ENCODE assay signal across 9 cellular contexts in the genomic region with DNA sequence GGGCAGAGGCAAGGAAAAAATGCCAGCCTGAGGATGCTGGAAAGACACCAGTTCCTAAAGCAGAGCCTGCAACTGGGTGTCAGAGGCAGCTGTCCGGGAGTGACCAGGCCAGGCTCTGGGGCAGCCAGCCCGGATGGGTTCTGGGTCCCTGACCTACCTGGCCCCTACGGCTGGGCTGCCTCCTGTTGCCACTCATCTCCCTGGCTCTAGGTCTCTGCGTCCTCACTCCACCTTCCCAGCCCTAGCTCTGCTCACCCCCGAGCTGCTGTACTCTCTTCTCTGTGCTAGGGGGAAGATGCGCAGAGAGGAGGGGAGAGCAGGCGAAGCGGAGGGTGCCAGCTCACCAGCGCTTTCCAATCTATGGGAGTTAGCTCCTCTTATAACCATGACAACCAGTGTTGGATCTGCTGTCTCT. TPM values are rescaled to one million over a fixed set of nuclear protein-coding genes. Genes with fewer than 3 reads are reported as not detected.
DNase-seq lines count a peak whose midpoint lies in the region; ATAC-seq and TF ChIP-seq lines count a peak whose summit lies in the region.
"Had no signal": no experiment of that assay in that cellular context is flagged by ENCODE, and none has a peak within 500 bp of the region (broad histone marks: within the 10 kb centered on the region; RNA-seq: fewer than 3 reads in every experiment).

No MANE protein-coding gene starts in this region.

- peaks cover 36% of the 10 kb centered on the region for H3K79me1 ChIP-seq in neuronal stem cell (ENCODE audit: low read depth, low read length)

- H3K27ac ChIP-seq in AG04450 (ENCODE audit: low read depth, low read length) = peak overlapping the region; percentile 61
- peak overlapping the region; percentile 87 to 100 (median 99) for H3K27ac ChIP-seq in dorsolateral prefrontal cortex
- peak overlapping the region; percentile 28 for H3K27ac ChIP-seq in neuronal stem cell (replicated peaks; ENCODE audit: low read length)

- POLR2A ChIA-PET in AG04450 (lab: Yijun Ruan, JAX) = interaction anchor here (1.8 to 3.7 kb wide), 2 partner anchors 8 to 14 kb away, joined by 7 to 46 read pairs; a partner anchor contains a TSS

- no peak overlapping the region for H2AK5ac ChIP-seq in neuronal stem cell (ENCODE audit: low read depth, low read length)

- no peak overlapping the region for H3K4me2 ChIP-seq in neuronal stem cell (ENCODE audit: insufficient read depth, low read length, poor library complexity, severe bottlenecking)

- H4K8ac ChIP-seq in neuronal stem cell (ENCODE audit: low read depth, low read length) = no peak overlapping the region

- H2BK15ac ChIP-seq in neuronal stem cell (ENCODE audit: low read length) = no peak overlapping the region

- H3K4ac ChIP-seq in neuronal stem cell (ENCODE audit: low read length) = no peak overlapping the region

- intact Hi-C loops in dorsolateral prefrontal cortex (cut with DNase I) = no loop called here

- ATAC-seq in GM18502 (IDR thresholded peaks at IDR 0.05; ENCODE audit: poor library complexity, unreplicated experiment) (no peak), HG02642 (IDR thresholded peaks at IDR 0.05; ENCODE audit: poor library complexity, unreplicated experiment) (no peak), GM18873 (IDR thresholded peaks at IDR 0.05; ENCODE audit: low FRiP score, unreplicated experiment) (no peak)

- no peak for TF ChIP-seq CTCF in AG04450 (IDR thresholded peaks at IDR 0.05; ENCODE audit: low read depth, low read length)
- TF ChIP-seq CTCF in NB4 (IDR thresholded peaks at IDR 0.05; ENCODE audit: low read depth, low read length) = no peak
- TF ChIP-seq CTCF in dorsolateral prefrontal cortex (IDR thresholded peaks at IDR 0.05 in 54 of 56, conservative IDR thresholded peaks at IDR 0.05 in 2 of 56; ENCODE audit: low read depth in 1 of 56, partially characterized antibody in 56 of 56) = no peak

- no peak overlapping the region for H2AFZ ChIP-seq in neuronal stem cell (ENCODE audit: low read length)

- H4K91ac ChIP-seq in neuronal stem cell (ENCODE audit: low read depth, low read length, poor library complexity) = no peak overlapping the region

- H3K9me3 ChIP-seq in AG04450 (ENCODE audit: control insufficient read depth, insufficient read depth, low read length) = no peaks in the 10 kb centered on the region
- H3K9me3 ChIP-seq in neuronal stem cell (replicated peaks in 1 of 2; ENCODE audit: control insufficient read depth in 2 of 2, insufficient read depth in 1 of 2, low read depth in 1 of 2, low read length in 2 of 2) = no peaks in the 10 kb centered on the region

- H3K27me3 ChIP-seq in AG04450 (ENCODE audit: control insufficient read depth, insufficient read depth, low read length) = no peaks in the 10 kb centered on the region
- H3K27me3 ChIP-seq in dorsolateral prefrontal cortex = no peaks in the 10 kb centered on the region
- H3K27me3 ChIP-seq in neuronal stem cell (ENCODE audit: control insufficient read depth in 3 of 3, insufficient read depth in 3 of 3, low read depth in 1 of 3, low read length in 3 of 3) = no peaks in the 10 kb centered on the region

- no peak for DNase-seq in AG04450 (ENCODE audit: low read depth, low spot score)
- DNase-seq in NB4 (ENCODE audit: low read depth) = no peak
- DNase-seq in dorsolateral prefrontal cortex = peak in 7 of 10 donors; percentile 60 to 84 (median 71)
- DNase-seq in neuronal stem cell (ENCODE audit: low spot score) = no peak
- no peak for DNase-seq in D341Med (ENCODE audit: low spot score)
- DNase-seq: stimulated activated CD4-positive, alpha-beta T cell treated with anti-CD3 and anti-CD28 coated beads, Interleukin-12 subunit alpha, Interleukin-12 subunit beta, amount 100 ng/mL, for 4 hours had no signal

- H3K14ac ChIP-seq in neuronal stem cell (ENCODE audit: low read length) = peak overlapping the region; percentile 42

- no CpG with 5 or more reads among the region's 9 CpGs for WGBS in neuronal stem cell (ENCODE audit: extremely low coverage in 2 of 2, insufficient read length in 2 of 2, insufficient replicate concordance in 1 of 2), 2 donors

- peak overlapping the region; percentile 57 for H2BK5ac ChIP-seq in neuronal stem cell (ENCODE audit: low read length)

- CTCF ChIA-PET in AG04450 (lab: Charles Lee) = interaction anchor here (0.6 to 5.9 kb wide), 3 partner anchors 9 to 21 kb away, joined by 3 to 27 read pairs (median 3); a partner anchor contains a TSS

- H3K23ac ChIP-seq in neuronal stem cell (ENCODE audit: low read depth, low read length, poor library complexity) = peak overlapping the region; percentile 93

- H3K4me3 ChIP-seq in AG04450 (ENCODE audit: low read depth, low read length) (peak overlapping the region; percentile 17; the same call in 1 of the 2 replicates), NB4 (ENCODE audit: low read depth, low read length) (peak overlapping the region; percentile 59), dorsolateral prefrontal cortex (peak overlapping the region; percentile 25 to 69 (median 54)), neuronal stem cell (ENCODE audit: low read length in 2 of 2) (no peak overlapping the region)

- peaks cover 42 to 83% of the 10 kb centered on the region in 2 donors for H3K36me3 ChIP-seq in neuronal stem cell (replicated peaks in 1 of 2; ENCODE audit: control insufficient read depth in 2 of 2, insufficient read depth in 2 of 2, low read length in 2 of 2)

- H2BK12ac ChIP-seq in neuronal stem cell (ENCODE audit: low read length) = no peak overlapping the region

- H3K9ac ChIP-seq in neuronal stem cell (ENCODE audit: low read depth, low read length, poor library complexity) = peak overlapping the region; percentile 30

- TF ChIP-seq POLR2A in NB4 (IDR thresholded peaks at IDR 0.05; ENCODE audit: extremely low read depth, insufficient read length) = no peak

- H3K4me1 ChIP-seq in neuronal stem cell (ENCODE audit: control insufficient read depth in 2 of 2, insufficient read depth in 1 of 2, low read depth in 1 of 2, low read length in 2 of 2) = peaks cover 33 to 48% of the 10 kb centered on the region in 2 donors

- no peak overlapping the region for H3K18ac ChIP-seq in neuronal stem cell (ENCODE audit: low read length)

- H2BK120ac ChIP-seq in neuronal stem cell (ENCODE audit: low read depth, low read length) = no peak overlapping the region

RNA-seq across cellular contexts. Expression of a gene that starts 9.0 kb away (rescaled TPM):
- polyA plus RNA-seq in AG04450 (2011; rRNA removed) = 121 and 128 TPM in 2 replicates
- 142 and 172 TPM in 2 replicates for polyA minus RNA-seq in AG04450 (2011; rRNA and poly(A)+ RNA removed)
- total RNA-seq in dorsolateral prefrontal cortex = 100 to 1,000 TPM; 113 to 323 (median 165) TPM
- 55.4 TPM for polyA plus RNA-seq in neuronal stem cell (2013, experiment 1 of 2)
- 57.0 TPM for polyA plus RNA-seq in neuronal stem cell (2013, experiment 2 of 2)

RNA-seq across cellular contexts. Expression of a gene that starts 27.9 kb away (rescaled TPM):
- not detected in 2 replicates for polyA plus RNA-seq in AG04450 (2011; rRNA removed)
- not detected in 2 replicates for polyA minus RNA-seq in AG04450 (2011; rRNA and poly(A)+ RNA removed)
- total RNA-seq in dorsolateral prefrontal cortex = not detected
- not detected for polyA plus RNA-seq in neuronal stem cell (2013, experiment 1 of 2)
- not detected for polyA plus RNA-seq in neuronal stem cell (2013, experiment 2 of 2)

RNA-seq across cellular contexts. Expression of a gene that starts 35.2 kb away (rescaled TPM):
- polyA plus RNA-seq in AG04450 (2011; rRNA removed) = 34.9 and 39.0 TPM in 2 replicates
- 47.4 and 53.0 TPM in 2 replicates for polyA minus RNA-seq in AG04450 (2011; rRNA and poly(A)+ RNA removed)
- total RNA-seq in dorsolateral prefrontal cortex = 10 to 100 TPM; 33.7 to 80.2 (median 50.9) TPM
- polyA plus RNA-seq in neuronal stem cell (2013, experiment 1 of 2) = 41.1 TPM
- 42.2 TPM for polyA plus RNA-seq in neuronal stem cell (2013, experiment 2 of 2)

RNA-seq across cellular contexts. Expression of a gene that starts 51.4 kb away (rescaled TPM):
- 867 and 961 TPM in 2 replicates for polyA plus RNA-seq in AG04450 (2011; rRNA removed)
- 384 and 431 TPM in 2 replicates for polyA minus RNA-seq in AG04450 (2011; rRNA and poly(A)+ RNA removed)
- total RNA-seq in dorsolateral prefrontal cortex = 10 to 100 TPM; 55.2 to 94.2 (median 71.4) TPM
- 352 TPM for polyA plus RNA-seq in neuronal stem cell (2013, experiment 1 of 2)
- 349 TPM for polyA plus RNA-seq in neuronal stem cell (2013, experiment 2 of 2)

RNA-seq across cellular contexts. Expression of a gene that starts 58.2 kb away (rescaled TPM):
- 56.4 and 65.2 TPM in 2 replicates for polyA plus RNA-seq in AG04450 (2011; rRNA removed)
- polyA minus RNA-seq in AG04450 (2011; rRNA and poly(A)+ RNA removed) = 61.1 and 69.2 TPM in 2 replicates
- 10 to 100 TPM; 13.3 to 34.9 (median 21.2) TPM for total RNA-seq in dorsolateral prefrontal cortex
- polyA plus RNA-seq in neuronal stem cell (2013, experiment 1 of 2) = 22.1 TPM
- 22.2 TPM for polyA plus RNA-seq in neuronal stem cell (2013, experiment 2 of 2)

Comparison
In these comparisons a context has a peak if more than half of its experiments do, and no peak if none do; other contexts are left out.
1. DNase-seq: peak in dorsolateral prefrontal cortex (7 of 10); none in AG04450 (single experiment), NB4 (single experiment), neuronal stem cell (single experiment) and D341Med (single experiment).
2. H3K27ac ChIP-seq: peak in every context shown above with its lines; median percentile 99 in dorsolateral prefrontal cortex; 61 in AG04450; 28 in neuronal stem cell.
3. H3K4me3 ChIP-seq: peak in AG04450 (single experiment), NB4 (single experiment) and dorsolateral prefrontal cortex (59 of 59); none in neuronal stem cell (0 of 2).